Comparison of ENCODE assay signal across 6 cellular contexts in the genomic region with DNA sequence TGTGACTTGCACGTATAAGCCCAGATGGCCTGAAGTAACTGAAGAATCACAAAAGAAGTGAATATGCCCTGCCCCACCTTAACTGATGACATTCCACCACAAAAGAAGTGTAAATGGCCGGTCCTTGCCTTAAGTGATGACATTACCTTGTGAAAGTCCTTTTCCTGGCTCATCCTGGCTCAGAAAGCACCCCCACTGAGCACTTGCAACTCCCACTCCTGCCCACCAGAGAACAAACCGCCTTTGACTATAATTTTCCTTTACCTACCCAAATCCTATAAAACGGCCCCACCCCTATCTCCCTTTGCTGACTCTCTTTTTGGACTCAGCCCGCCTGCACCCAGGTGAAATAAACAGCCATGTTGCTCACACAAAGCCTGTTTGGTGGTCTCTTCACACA.
DNase-seq lines count a peak whose midpoint lies in the region; ATAC-seq and TF ChIP-seq lines count a peak whose summit lies in the region.
"Not testable (repeated sequence)": the region's sequence is repeated elsewhere in the genome, so short reads cannot be mapped to it uniquely, and the experiment has no call there.

No MANE protein-coding gene starts in this region.

- intact Hi-C loops in lower lobe of right lung (cut with DNase I), result not testable (repeated sequence)

- TF ChIP-seq CTCF in GM23338 (conservative IDR thresholded peaks at IDR 0.05; ENCODE audit: low read depth in 2 of 2); endodermal cell (conservative IDR thresholded peaks at IDR 0.05); lower lobe of right lung (IDR thresholded peaks at IDR 0.05): not testable (repeated sequence)

- H3K4me2 ChIP-seq in GM23338, result peak overlapping the region; percentile 24

- H3K36me3 Mint-ChIP-seq in GM23338 (ENCODE audit: low read depth), result not testable (repeated sequence)
- H3K36me3 Mint-ChIP-seq in endodermal cell (ENCODE audit: low read depth), result peaks cover 20% of the 10 kb centered on the region

- H3K27me3 Mint-ChIP-seq in GM23338 (ENCODE audit: insufficient read depth, low read depth, poor library complexity); endodermal cell (ENCODE audit: insufficient read depth): not testable (repeated sequence)

- not testable (repeated sequence) for H3K79me2 ChIP-seq in GM23338 (replicated peaks; ENCODE audit: insufficient read depth)

- H3K4me3 Mint-ChIP-seq in GM23338, endodermal cell: not testable (repeated sequence)

- H4K20me1 ChIP-seq in GM23338 (replicated peaks; ENCODE audit: insufficient read depth), result not testable (repeated sequence)

- not testable (repeated sequence) for H3F3A ChIP-seq in GM23338 (replicated peaks; ENCODE audit: low read depth)

- H3K4me3 ChIP-seq in GM23338; NT2/D1 (ENCODE audit: insufficient read length, low read depth); endodermal cell (ENCODE audit: low read length); iPS DF 6.9 (ENCODE audit: low read length): not testable (repeated sequence)
- peak overlapping the region; percentile 25; the same call in 1 of the 2 replicates for H3K4me3 ChIP-seq in HUES48 (ENCODE audit: low read depth, low read length)
- peak overlapping the region; percentile 29 for H3K4me3 ChIP-seq in lower lobe of right lung

- H3K4me1 Mint-ChIP-seq in GM23338 (peaks cover 21% of the 10 kb centered on the region), endodermal cell (peaks cover 32% of the 10 kb centered on the region)

- H3K9ac ChIP-seq in HUES48 (ENCODE audit: low read depth, low read length), result 0 out of 2 replicates have a peak overlapping the region, but pooled peaks have one; percentile 25
- not testable (repeated sequence) for H3K9ac ChIP-seq in NT2/D1 (ENCODE audit: insufficient read length, low read depth); endodermal cell (ENCODE audit: extremely low read depth, low read length, poor library complexity, severe bottlenecking)

- H3K27ac ChIP-seq in GM23338 (ENCODE audit: low read depth) (peak overlapping the region; percentile 98), HUES48 (ENCODE audit: low read depth, low read length) (peak overlapping the region; percentile 81), lower lobe of right lung (peak overlapping the region; percentile 8)
- not testable (repeated sequence) for H3K27ac ChIP-seq in endodermal cell (ENCODE audit: low read depth, low read length); iPS DF 6.9 (ENCODE audit: low read length)

- H3K4me1 ChIP-seq in GM23338 (ENCODE audit: insufficient read depth) (peaks cover 30% of the 10 kb centered on the region), HUES48 (ENCODE audit: control insufficient read depth, insufficient read depth, low read length) (peaks cover 27% of the 10 kb centered on the region)
- not testable (repeated sequence) for H3K4me1 ChIP-seq in NT2/D1 (ENCODE audit: insufficient read depth, insufficient read length); endodermal cell (ENCODE audit: control insufficient read depth, insufficient read depth, low read length); iPS DF 6.9 (ENCODE audit: control insufficient read depth, insufficient read depth, low read length); lower lobe of right lung

- not testable (repeated sequence) for H3K27me3 ChIP-seq in GM23338 (ENCODE audit: insufficient read depth); HUES48 (ENCODE audit: control insufficient read depth, insufficient read depth, low read length); NT2/D1 (ENCODE audit: insufficient read depth, insufficient read length); endodermal cell (ENCODE audit: control insufficient read depth, insufficient read depth, low read length, poor library complexity, severe bottlenecking); iPS DF 6.9 (ENCODE audit: control insufficient read depth, insufficient read depth, low read length); lower lobe of right lung (ENCODE audit: low read depth)

- not testable (repeated sequence) for H3K27ac Mint-ChIP-seq in GM23338, endodermal cell

- not testable (repeated sequence) for H3K9me2 ChIP-seq in GM23338 (ENCODE audit: insufficient read depth)

- H3K9me3 Mint-ChIP-seq in GM23338, result peaks cover 21% of the 10 kb centered on the region
- H3K9me3 Mint-ChIP-seq in endodermal cell, result peaks cover 18% of the 10 kb centered on the region

- H2AFZ ChIP-seq in GM23338, result not testable (repeated sequence)

- ATAC-seq in GM23338, lower lobe of right lung: not testable (repeated sequence)

- H3K9me3 ChIP-seq in HUES48 (ENCODE audit: control insufficient read depth, insufficient read depth, low read length); NT2/D1 (ENCODE audit: insufficient read depth, low read length); endodermal cell (ENCODE audit: control insufficient read depth, low read length); iPS DF 6.9 (ENCODE audit: control insufficient read depth, insufficient read depth, low read length); lower lobe of right lung: not testable (repeated sequence)

- 18 to 34% methylated on average over 2 to 4 of the region's 5 CpGs for WGBS in endodermal cell (ENCODE audit: insufficient coverage in 1 of 2, insufficient read length in 1 of 2), 2 experiments
- WGBS in iPS DF 6.9 (ENCODE audit: insufficient coverage, insufficient read length), result no CpG with 5 or more reads among the region's 5 CpGs

- peak; percentile 60 for DNase-seq in GM23338 (ENCODE audit: low spot score)
- peak; percentile 49 for DNase-seq in NT2/D1 (ENCODE audit: low read depth, low spot score)
- peak; percentile 85 for DNase-seq in endodermal cell
- peak; percentile 68 for DNase-seq in iPS DF 6.9 (ENCODE audit: low read depth, low spot score)
- not testable (repeated sequence) for DNase-seq in lower lobe of right lung

- not testable (repeated sequence) for H3K36me3 ChIP-seq in GM23338 (ENCODE audit: insufficient read depth); NT2/D1 (ENCODE audit: insufficient read depth, insufficient read length, low read length); endodermal cell (ENCODE audit: control insufficient read depth, insufficient read depth, low read length); iPS DF 6.9 (ENCODE audit: control insufficient read depth, insufficient read depth, low read length); lower lobe of right lung
- peaks cover 39% of the 10 kb centered on the region for H3K36me3 ChIP-seq in HUES48 (ENCODE audit: control insufficient read depth, insufficient read depth, low read length)
